ENCODE assay signal across 22 cellular contexts in the genomic region with DNA sequence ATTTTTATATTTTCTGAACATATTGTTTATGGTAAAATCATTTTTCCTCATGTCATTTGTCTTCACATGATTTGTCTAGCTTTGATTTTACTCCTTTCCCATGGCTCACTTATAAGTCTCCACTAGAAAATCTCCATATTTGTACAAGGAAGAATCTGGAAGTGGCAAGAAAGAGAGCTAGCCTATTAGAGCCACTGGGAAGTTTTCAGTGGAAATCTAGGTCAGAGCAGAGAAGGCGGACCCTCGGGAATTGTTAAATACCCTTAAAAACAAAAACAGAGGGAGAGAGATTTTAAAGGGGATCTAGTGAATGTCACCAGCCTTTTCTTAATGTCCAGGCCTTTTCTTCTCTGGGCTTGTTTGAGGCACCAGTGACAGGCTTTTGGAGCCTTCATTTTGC. TPM values are rescaled to one million over a fixed set of nuclear protein-coding genes. Genes with fewer than 3 reads are reported as not detected.
DNase-seq lines count a peak whose midpoint lies in the region; ATAC-seq and TF ChIP-seq lines count a peak whose summit lies in the region.
"Had no signal": no experiment of that assay in that cellular context is flagged by ENCODE, and none has a peak within 500 bp of the region (broad histone marks: within the 10 kb centered on the region; RNA-seq: fewer than 3 reads in every experiment).

No MANE protein-coding gene starts in this region.

- H3K27ac ChIP-seq in dorsolateral prefrontal cortex (peak overlapping the region; percentile 5 to 91 (median 75)), right atrium auricular region (peak overlapping the region; percentile 41 to 61), skeletal muscle tissue (ENCODE audit: low read depth, low read length) (peak overlapping the region; percentile 46), aorta (ENCODE audit: low read depth in 1 of 2, low read length in 2 of 2) (peak overlapping the region; percentile 19 to 22)
- H3K27ac ChIP-seq: C4-2B, epithelial cell of prostate had no signal

- no peaks in the 10 kb centered on the region for H3K9me3 ChIP-seq in right atrium auricular region
- H3K9me3 ChIP-seq in skeletal muscle tissue (ENCODE audit: control insufficient read depth in 3 of 3, low read length in 3 of 3), result no peaks in the 10 kb centered on the region
- no peaks in the 10 kb centered on the region for H3K9me3 ChIP-seq in aorta (ENCODE audit: control insufficient read depth, low read length)
- H3K9me3 ChIP-seq: SK-N-SH had no signal

- H3K9ac ChIP-seq in skeletal muscle tissue (ENCODE audit: low read depth in 1 of 3, low read length in 3 of 3), result no peak overlapping the region
- H3K9ac ChIP-seq: SK-N-SH had no signal

- 48 to 58% methylated on average over 2 of the region's 2 CpGs for WGBS in aorta, 2 donors

- TF ChIP-seq CTCF in dorsolateral prefrontal cortex (IDR thresholded peaks at IDR 0.05 in 54 of 56, conservative IDR thresholded peaks at IDR 0.05 in 2 of 56; ENCODE audit: low read depth in 1 of 56, partially characterized antibody in 56 of 56), result no peak
- TF ChIP-seq CTCF in right atrium auricular region (IDR thresholded peaks at IDR 0.05), result no peak

- DNase-seq in dorsolateral prefrontal cortex, result no peak
- no peak for DNase-seq in right atrium auricular region (ENCODE audit: low spot score)
- no peak for DNase-seq in aorta
- no peak for DNase-seq in GM19240 (ENCODE audit: insufficient read length, low spot score)
- no peak for DNase-seq in ACHN
- no peak for DNase-seq in posterior cingulate gyrus
- DNase-seq: activated CD8-positive, alpha-beta T cell treated with anti-CD3 and anti-CD28 coated beads for 36 hours; Calu3; DND-41; effector CD4-positive, alpha-beta T cell; HCEC 1CT; NCI-H2029 treated with DMSO at 0.1 percent for 48 hours; NCI-H2227 treated with DMSO at 0.1 percent for 48 hours; SK-N-SH; stimulated activated naive CD4-positive, alpha-beta T cell; T-helper 17 cell; trophoblast cell had no signal

- intact Hi-C loops in dorsolateral prefrontal cortex (cut with DNase I) (no loop called here), aorta (cut with DNase I) (loop anchor here in 1 of 2 donors (5.0 kb wide), 1 partner anchor 113 kb away; no protein-coding TSS in a partner anchor), posterior cingulate gyrus (cut with DNase I) (loop anchor here (10.0 kb wide), 1 partner anchor 55 kb away; the partner anchor contains the start of gene GRAMD2B)

- ATAC-seq in aorta (ENCODE audit: low FRiP score), result no peak
- ATAC-seq: activated CD8-positive, alpha-beta T cell treated with anti-CD3 and anti-CD28 coated beads for 36 hours; activated naive CD4-positive, alpha-beta T cell treated with anti-CD3 and anti-CD28 coated beads, Interleukin-2, amount 50 U/mL, for 72 hours; K562; T-helper 17 cell had no signal

- no peaks in the 10 kb centered on the region for H3K27me3 ChIP-seq in dorsolateral prefrontal cortex
- no peaks in the 10 kb centered on the region for H3K27me3 ChIP-seq in right atrium auricular region
- no peaks in the 10 kb centered on the region for H3K27me3 ChIP-seq in skeletal muscle tissue (ENCODE audit: control insufficient read depth in 3 of 3, insufficient read depth in 3 of 3, low read length in 3 of 3)
- H3K27me3 ChIP-seq in aorta (ENCODE audit: control insufficient read depth in 1 of 2, insufficient read depth in 2 of 2, low read length in 1 of 2), result no peaks in the 10 kb centered on the region

- H3K36me3 ChIP-seq in right atrium auricular region, result peaks cover 51% of the 10 kb centered on the region
- peaks cover 4 to 14% (median 13%) of the 10 kb centered on the region in 3 donors for H3K36me3 ChIP-seq in skeletal muscle tissue (ENCODE audit: control insufficient read depth in 3 of 3, insufficient read depth in 3 of 3, low read length in 3 of 3)
- H3K36me3 ChIP-seq in aorta (ENCODE audit: control insufficient read depth in 1 of 2, insufficient read depth in 2 of 2, low read length in 1 of 2), result peaks cover under 1 to 5% of the 10 kb centered on the region in 2 donors

- H3K4me3 ChIP-seq in dorsolateral prefrontal cortex, result no peak overlapping the region
- no peak overlapping the region for H3K4me3 ChIP-seq in right atrium auricular region
- no peak overlapping the region for H3K4me3 ChIP-seq in skeletal muscle tissue (ENCODE audit: low read length in 3 of 3)
- no peak overlapping the region for H3K4me3 ChIP-seq in aorta (ENCODE audit: low read length in 2 of 2)
- H3K4me3 ChIP-seq: K562 had no signal

- H3K4me1 ChIP-seq in right atrium auricular region, result peaks cover 0 to 5% of the 10 kb centered on the region in 2 donors
- peaks cover 0 to 4% (median 0%) of the 10 kb centered on the region in 3 donors for H3K4me1 ChIP-seq in skeletal muscle tissue (ENCODE audit: control insufficient read depth in 3 of 3, insufficient read depth in 3 of 3, low read length in 3 of 3)
- H3K4me1 ChIP-seq in aorta (ENCODE audit: control insufficient read depth in 1 of 2, insufficient read depth in 2 of 2, low read length in 2 of 2), result peaks cover 0 to 2% of the 10 kb centered on the region in 2 donors

- in situ Hi-C loops in ACHN (cut with HindIII; ENCODE audit: low pct_ligation_motif_present, low pct_unique_long_range_greater_than_20kb, low sequenced_read_pairs), result no loop called here

RNA-seq across cellular contexts. Expression of gene GRAMD2B, which starts 56.6 kb away (rescaled TPM):
- total RNA-seq in dorsolateral prefrontal cortex (100 to 1,000 TPM in 33 of 120 experiments, 10 to 100 TPM in 87; 39.5 to 205 (median 86.4) TPM), right atrium auricular region (10 to 100 TPM; 41.1 to 45.0 TPM), skeletal muscle tissue (8.9 TPM), aorta (10 to 100 TPM; 30.6 to 44.7 TPM)
- polyA plus RNA-seq in aorta, result 10 to 100 TPM; 22.5 to 34.6 TPM

Comparison
In these comparisons a context has a peak if more than half of its experiments do, and no peak if none do; other contexts are left out.
1. H3K27ac ChIP-seq: peak in every context shown above with its lines; median percentile 75 in dorsolateral prefrontal cortex; 51 in right atrium auricular region; 46 in skeletal muscle tissue; 20 in aorta.